Comparison of ENCODE assay signal across 2 cellular contexts in the genomic region with DNA sequence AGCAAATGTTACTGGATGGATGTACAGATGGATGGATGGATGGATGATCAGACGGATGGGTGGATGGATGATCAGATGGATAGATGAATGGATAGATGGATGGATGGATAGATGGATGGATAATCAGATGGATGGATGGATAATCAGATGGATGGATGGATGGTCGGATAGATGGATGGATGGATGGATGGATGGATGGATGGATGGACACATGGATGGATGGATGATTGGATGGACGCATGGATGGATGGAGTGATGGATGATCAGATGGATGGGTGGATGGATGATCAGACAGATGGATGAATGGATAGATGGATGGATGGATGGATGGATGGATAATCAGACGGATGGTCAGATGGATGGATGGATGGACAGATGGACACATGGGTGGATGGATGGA.
TF ChIP-seq lines count a peak whose summit lies in the region.

No MANE protein-coding gene starts in this region.

TF ChIP-seq in HEK293, 187 proteins besides CTCF, POLR2A, EP300 and RAD21 (continued from another document and continues in another):
- no peak for TF ChIP-seq TCF7L2 (IDR thresholded peaks at IDR 0.05; ENCODE audit: borderline replicate concordance, low read depth, low read length)
- TF ChIP-seq ZNF549 (tag by site-specific recombination; IDR thresholded peaks at IDR 0.05), result no peak
- no peak for TF ChIP-seq ZSCAN30 (tag by site-specific recombination; IDR thresholded peaks at IDR 0.05)
- TF ChIP-seq ZNF366 (tag by site-specific recombination; conservative IDR thresholded peaks at IDR 0.05), result peak; percentile 99
- no peak for TF ChIP-seq ZNF112 (tag by site-specific recombination; IDR thresholded peaks at IDR 0.05)
- TF ChIP-seq, protein P1, sequence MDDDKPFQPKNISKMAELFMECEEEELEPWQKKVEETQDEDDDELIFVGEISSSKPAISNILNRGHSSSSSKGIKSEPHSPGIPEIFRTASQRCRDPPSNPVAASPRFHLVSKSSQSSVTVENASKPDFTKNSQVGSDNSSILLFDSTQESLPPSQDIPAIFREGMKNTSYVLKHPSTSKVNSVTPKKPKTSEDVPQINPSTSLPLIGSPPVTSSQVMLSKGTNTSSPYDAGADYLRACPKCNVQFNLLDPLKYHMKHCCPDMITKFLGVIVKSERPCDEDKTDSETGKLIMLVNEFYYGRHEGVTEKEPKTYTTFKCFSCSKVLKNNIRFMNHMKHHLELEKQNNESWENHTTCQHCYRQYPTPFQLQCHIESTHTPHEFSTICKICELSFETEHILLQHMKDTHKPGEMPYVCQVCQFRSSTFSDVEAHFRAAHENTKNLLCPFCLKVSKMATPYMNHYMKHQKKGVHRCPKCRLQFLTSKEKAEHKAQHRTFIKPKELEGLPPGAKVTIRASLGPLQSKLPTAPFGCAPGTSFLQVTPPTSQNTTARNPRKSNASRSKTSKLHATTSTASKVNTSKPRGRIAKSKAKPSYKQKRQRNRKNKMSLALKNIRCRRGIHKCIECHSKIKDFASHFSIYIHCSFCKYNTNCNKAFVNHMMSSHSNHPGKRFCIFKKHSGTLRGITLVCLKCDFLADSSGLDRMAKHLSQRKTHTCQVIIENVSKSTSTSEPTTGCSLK (tag by site-specific recombination; IDR thresholded peaks at IDR 0.05), result no peak
- no peak for TF ChIP-seq ZNF157 (tag by site-specific recombination; IDR thresholded peaks at IDR 0.05)
- TF ChIP-seq ZNF76 (tag by site-specific recombination; IDR thresholded peaks at IDR 0.05; ENCODE audit: borderline replicate concordance, low read depth), result no peak
- TF ChIP-seq ZNF311 (tag by site-specific recombination; IDR thresholded peaks at IDR 0.05; ENCODE audit: borderline replicate concordance), result no peak
- no peak for TF ChIP-seq ZNF221 (tag by site-specific recombination; IDR thresholded peaks at IDR 0.05; ENCODE audit: borderline replicate concordance)
- TF ChIP-seq, protein P2, sequence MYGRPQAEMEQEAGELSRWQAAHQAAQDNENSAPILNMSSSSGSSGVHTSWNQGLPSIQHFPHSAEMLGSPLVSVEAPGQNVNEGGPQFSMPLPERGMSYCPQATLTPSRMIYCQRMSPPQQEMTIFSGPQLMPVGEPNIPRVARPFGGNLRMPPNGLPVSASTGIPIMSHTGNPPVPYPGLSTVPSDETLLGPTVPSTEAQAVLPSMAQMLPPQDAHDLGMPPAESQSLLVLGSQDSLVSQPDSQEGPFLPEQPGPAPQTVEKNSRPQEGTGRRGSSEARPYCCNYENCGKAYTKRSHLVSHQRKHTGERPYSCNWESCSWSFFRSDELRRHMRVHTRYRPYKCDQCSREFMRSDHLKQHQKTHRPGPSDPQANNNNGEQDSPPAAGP (tag by site-specific recombination; IDR thresholded peaks at IDR 0.05), result no peak
- TF ChIP-seq ZNF184 (tag by site-specific recombination; IDR thresholded peaks at IDR 0.05), result no peak
- no peak for TF ChIP-seq GLIS1 (tag by site-specific recombination; IDR thresholded peaks at IDR 0.05)
- TF ChIP-seq ZNF596 (tag by site-specific recombination; IDR thresholded peaks at IDR 0.05), result no peak
- peak; percentile 100 for TF ChIP-seq ZBTB17 (tag by site-specific recombination; IDR thresholded peaks at IDR 0.05)
- 0 out of 2 replicates have a peak, but pooled peaks have one; percentile 23 for TF ChIP-seq ZNF785 (tag by site-specific recombination; IDR thresholded peaks at IDR 0.05)
- no peak for TF ChIP-seq ZNF624 (tag by site-specific recombination; IDR thresholded peaks at IDR 0.05)
- TF ChIP-seq, protein P3, sequence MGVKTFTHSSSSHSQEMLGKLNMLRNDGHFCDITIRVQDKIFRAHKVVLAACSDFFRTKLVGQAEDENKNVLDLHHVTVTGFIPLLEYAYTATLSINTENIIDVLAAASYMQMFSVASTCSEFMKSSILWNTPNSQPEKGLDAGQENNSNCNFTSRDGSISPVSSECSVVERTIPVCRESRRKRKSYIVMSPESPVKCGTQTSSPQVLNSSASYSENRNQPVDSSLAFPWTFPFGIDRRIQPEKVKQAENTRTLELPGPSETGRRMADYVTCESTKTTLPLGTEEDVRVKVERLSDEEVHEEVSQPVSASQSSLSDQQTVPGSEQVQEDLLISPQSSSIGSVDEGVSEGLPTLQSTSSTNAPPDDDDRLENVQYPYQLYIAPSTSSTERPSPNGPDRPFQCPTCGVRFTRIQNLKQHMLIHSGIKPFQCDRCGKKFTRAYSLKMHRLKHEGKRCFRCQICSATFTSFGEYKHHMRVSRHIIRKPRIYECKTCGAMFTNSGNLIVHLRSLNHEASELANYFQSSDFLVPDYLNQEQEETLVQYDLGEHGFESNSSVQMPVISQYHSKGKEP (tag by site-specific recombination; IDR thresholded peaks at IDR 0.05), result no peak
- no peak for TF ChIP-seq ZIC2 (tag by site-specific recombination; IDR thresholded peaks at IDR 0.05)
- no peak for TF ChIP-seq ZNF629 (tag by site-specific recombination; IDR thresholded peaks at IDR 0.05)
- no peak for TF ChIP-seq HOXD13 (CRISPR knock-in tag; IDR thresholded peaks at IDR 0.05; ENCODE audit: borderline replicate concordance)
- TF ChIP-seq, protein P4, sequence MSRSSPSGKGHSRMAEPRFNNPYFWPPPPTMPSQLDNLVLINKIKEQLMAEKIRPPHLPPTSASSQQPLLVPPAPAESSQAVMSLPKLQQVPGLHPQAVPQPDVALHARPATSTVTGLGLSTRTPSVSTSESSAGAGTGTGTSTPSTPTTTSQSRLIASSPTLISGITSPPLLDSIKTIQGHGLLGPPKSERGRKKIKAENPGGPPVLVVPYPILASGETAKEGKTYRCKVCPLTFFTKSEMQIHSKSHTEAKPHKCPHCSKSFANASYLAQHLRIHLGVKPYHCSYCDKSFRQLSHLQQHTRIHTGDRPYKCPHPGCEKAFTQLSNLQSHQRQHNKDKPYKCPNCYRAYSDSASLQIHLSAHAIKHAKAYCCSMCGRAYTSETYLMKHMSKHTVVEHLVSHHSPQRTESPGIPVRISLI (tag by site-specific recombination; IDR thresholded peaks at IDR 0.05), result no peak
- no peak for TF ChIP-seq ZFP69B (tag by site-specific recombination; IDR thresholded peaks at IDR 0.05)
- TF ChIP-seq YY2 (tag by site-specific recombination; IDR thresholded peaks at IDR 0.05), result no peak
- TF ChIP-seq ZNF544 (tag by site-specific recombination; IDR thresholded peaks at IDR 0.05), result no peak
- no peak for TF ChIP-seq ZNF658 (tag by site-specific recombination; IDR thresholded peaks at IDR 0.05)
- TF ChIP-seq KLF9 (tag by site-specific recombination; IDR thresholded peaks at IDR 0.05; ENCODE audit: low read depth), result no peak
- TF ChIP-seq ZNF169 (tag by site-specific recombination; IDR thresholded peaks at IDR 0.05), result no peak

TF ChIP-seq in H1, 55 proteins besides CTCF, POLR2A, EP300 and RAD21 (continued from another document):
- TF ChIP-seq KDM5A (IDR thresholded peaks at IDR 0.05; ENCODE audit: low read length) (no peak), HDAC2 (IDR thresholded peaks at IDR 0.05; ENCODE audit: borderline replicate concordance in 1 of 2, low read depth in 2 of 2, low read length in 2 of 2) (no peak), SIX5 (IDR thresholded peaks at IDR 0.05; ENCODE audit: low read depth, low read length) (no peak), KDM4A (IDR thresholded peaks at IDR 0.05; ENCODE audit: low read depth, low read length, severe bottlenecking) (no peak), YY1 (IDR thresholded peaks at IDR 0.05; ENCODE audit: low read depth, low read length) (no peak), SP1 (IDR thresholded peaks at IDR 0.05; ENCODE audit: low read depth, low read length) (no peak), SUZ12 (IDR thresholded peaks at IDR 0.05; ENCODE audit: low read length) (no peak)
TF ChIP-seq in H1: peak in this region for 0.
